Comparison of ENCODE assay signal across 15 cellular contexts in genomic region chr4:174592985-174593335, GRCh38.
DNase-seq lines count a peak whose midpoint lies in the region; ATAC-seq and TF ChIP-seq lines count a peak whose summit lies in the region.
"Had no signal": no experiment of that assay in that cellular context is flagged by ENCODE, and none has a peak within 500 bp of the region (broad histone marks: within the 10 kb centered on the region; RNA-seq: fewer than 3 reads in every experiment).

No MANE protein-coding gene starts in this region.

- H4K20me1 ChIP-seq in SK-N-SH (ENCODE audit: insufficient read depth) (no peaks in the 10 kb centered on the region), neural progenitor cell (ENCODE audit: low read depth) (no peaks in the 10 kb centered on the region)

- H3K27ac Mint-ChIP-seq in neural progenitor cell, result no peak overlapping the region
- H3K27ac Mint-ChIP-seq: activated CD4-positive, alpha-beta memory T cell treated with anti-CD3 and anti-CD28 coated beads for 36 hours had no signal

- no peaks in the 10 kb centered on the region for H3K9me3 ChIP-seq in SK-N-SH
- H3K9me3 ChIP-seq in RWPE2 (ENCODE audit: severe bottlenecking), result no peaks in the 10 kb centered on the region
- no peaks in the 10 kb centered on the region for H3K9me3 ChIP-seq in skeletal muscle tissue (ENCODE audit: control insufficient read depth in 3 of 3, low read length in 3 of 3)
- no peaks in the 10 kb centered on the region for H3K9me3 ChIP-seq in neural progenitor cell (ENCODE audit: low read depth)
- H3K9me3 ChIP-seq: body of pancreas, Peyer's patch had no signal

- no peaks in the 10 kb centered on the region for H3K27me3 Mint-ChIP-seq in neural progenitor cell (ENCODE audit: insufficient read depth, low read depth)
- H3K27me3 Mint-ChIP-seq: activated CD4-positive, alpha-beta memory T cell treated with anti-CD3 and anti-CD28 coated beads for 36 hours; natural killer cell treated with Interleukin-12 subunit alpha and Interleukin-12 subunit beta and Interleukin-15 and Interleukin-18, amount 100 ng/mL, for 72 hours had no signal

- H3K9me3 Mint-ChIP-seq in neural progenitor cell, result no peaks in the 10 kb centered on the region
- H3K9me3 Mint-ChIP-seq: activated CD4-positive, alpha-beta memory T cell treated with anti-CD3 and anti-CD28 coated beads for 36 hours; natural killer cell treated with Interleukin-12 subunit alpha and Interleukin-12 subunit beta and Interleukin-15 and Interleukin-18, amount 100 ng/mL, for 72 hours had no signal

- no peak overlapping the region for H3K9ac ChIP-seq in SK-N-SH
- H3K9ac ChIP-seq in skeletal muscle tissue (ENCODE audit: low read depth in 1 of 3, low read length in 3 of 3), result no peak overlapping the region
- no peak overlapping the region for H3K9ac ChIP-seq in neural progenitor cell

- TF ChIP-seq CTCF in SK-N-SH (IDR thresholded peaks at IDR 0.05) (no peak), RWPE2 (IDR thresholded peaks at IDR 0.05; ENCODE audit: poor library complexity, severe bottlenecking) (no peak), fibroblast of mammary gland (conservative IDR thresholded peaks at IDR 0.05; ENCODE audit: control insufficient read depth, insufficient read depth, low read depth, low read length) (no peak), neural progenitor cell (IDR thresholded peaks at IDR 0.05) (no peak)

- ATAC-seq in SK-N-SH treated with all-trans-retinoic acid at 6 μM for 48 hours (no peak), RWPE2 (ENCODE audit: low read depth) (peak; percentile 46; the same call in 1 of the 3 replicates), HG03521 (IDR thresholded peaks at IDR 0.05; ENCODE audit: unreplicated experiment) (no peak)
- ATAC-seq: body of pancreas; natural killer cell treated with Interleukin-12 subunit alpha and Interleukin-12 subunit beta and Interleukin-15 and Interleukin-18, amount 100 ng/mL, for 72 hours had no signal

- H3K4me2 ChIP-seq in SK-N-SH (no peak overlapping the region), neural progenitor cell (no peak overlapping the region)

- H3K4me1 ChIP-seq in SK-N-SH (ENCODE audit: control insufficient read depth in 1 of 2, insufficient read depth in 2 of 2, low read depth in 1 of 2, low read length in 1 of 2) (no peaks in the 10 kb centered on the region), RWPE2 (ENCODE audit: insufficient read depth, poor library complexity, severe bottlenecking) (peaks cover 10% of the 10 kb centered on the region), skeletal muscle tissue (ENCODE audit: control insufficient read depth in 3 of 3, insufficient read depth in 3 of 3, low read length in 3 of 3) (no peaks in the 10 kb centered on the region), neural progenitor cell (no peaks in the 10 kb centered on the region)
- H3K4me1 ChIP-seq: body of pancreas, Peyer's patch had no signal

- DNase-seq in SK-N-SH, result no peak
- no peak for DNase-seq in RWPE2 (ENCODE audit: low spot score)
- peak; percentile 84 for DNase-seq in fibroblast of mammary gland (ENCODE audit: low read depth)
- no peak for DNase-seq in neural progenitor cell (ENCODE audit: low spot score)
- DNase-seq in stimulated activated naive CD4-positive, alpha-beta T cell (lab: John Stamatoyannopoulos, UW), result no peak
- DNase-seq: 8988T; activated CD4-positive, alpha-beta memory T cell treated with anti-CD3 and anti-CD28 coated beads for 36 hours; hippocampal formation; Peyer's patch; stimulated activated CD4-positive, alpha-beta T cell treated with anti-CD3 and anti-CD28 coated beads, Interleukin-4, amount 100 ng/mL, for 4 hours had no signal

- no peak for TF ChIP-seq EP300 in SK-N-SH (IDR thresholded peaks at IDR 0.05; ENCODE audit: borderline replicate concordance in 1 of 2, low read depth in 1 of 2, low read length in 1 of 2)

- no peaks in the 10 kb centered on the region for H3K36me3 Mint-ChIP-seq in neural progenitor cell
- H3K36me3 Mint-ChIP-seq: activated CD4-positive, alpha-beta memory T cell treated with anti-CD3 and anti-CD28 coated beads for 36 hours had no signal

- no peaks in the 10 kb centered on the region; the same call in 1 of the 2 replicates for H3K9me2 ChIP-seq in SK-N-SH

- POLR2A ChIA-PET in SK-N-SH (lab: Yijun Ruan, JAX), result no interaction called here

- peaks cover 10% of the 10 kb centered on the region for H3K4me1 Mint-ChIP-seq in neural progenitor cell

- CTCF ChIA-PET in SK-N-SH (lab: Yijun Ruan, JAX), result no interaction called here

- H3F3A ChIP-seq in SK-N-SH (replicated peaks; ENCODE audit: insufficient read depth) (no peaks in the 10 kb centered on the region), neural progenitor cell (ENCODE audit: low read depth) (no peaks in the 10 kb centered on the region)

- no peaks in the 10 kb centered on the region for H3K36me3 ChIP-seq in SK-N-SH (replicated peaks in 1 of 2; ENCODE audit: control insufficient read depth in 1 of 2, insufficient read depth in 2 of 2, low read length in 1 of 2)
- H3K36me3 ChIP-seq in RWPE2 (ENCODE audit: low read depth), result no peaks in the 10 kb centered on the region
- no peaks in the 10 kb centered on the region for H3K36me3 ChIP-seq in skeletal muscle tissue (ENCODE audit: control insufficient read depth in 3 of 3, insufficient read depth in 3 of 3, low read length in 3 of 3)
- H3K36me3 ChIP-seq in neural progenitor cell, result no peaks in the 10 kb centered on the region
- H3K36me3 ChIP-seq: Peyer's patch had no signal

- H3K27ac ChIP-seq in SK-N-SH (ENCODE audit: low read depth in 2 of 2, low read length in 1 of 2), result no peak overlapping the region
- no peak overlapping the region for H3K27ac ChIP-seq in RWPE2 (ENCODE audit: poor library complexity, severe bottlenecking)
- peak overlapping the region; percentile 10 for H3K27ac ChIP-seq in skeletal muscle tissue (ENCODE audit: low read depth, low read length)
- no peak overlapping the region for H3K27ac ChIP-seq in neural progenitor cell
- H3K27ac ChIP-seq: body of pancreas, Peyer's patch had no signal

- no peaks in the 10 kb centered on the region for H3K79me2 ChIP-seq in SK-N-SH (ENCODE audit: insufficient read depth)
- no peaks in the 10 kb centered on the region for H3K79me2 ChIP-seq in neural progenitor cell (ENCODE audit: low read depth)

- no peak for TF ChIP-seq RAD21 in SK-N-SH (IDR thresholded peaks at IDR 0.05; ENCODE audit: low read length)

- H3K4me3 ChIP-seq in SK-N-SH (ENCODE audit: low read depth in 2 of 2, low read length in 1 of 2), result no peak overlapping the region
- H3K4me3 ChIP-seq in RWPE2 (ENCODE audit: severe bottlenecking), result no peak overlapping the region
- no peak overlapping the region for H3K4me3 ChIP-seq in fibroblast of mammary gland (ENCODE audit: control insufficient read depth, low read depth, low read length)
- H3K4me3 ChIP-seq in skeletal muscle tissue (ENCODE audit: low read length in 3 of 3), result no peak overlapping the region
- H3K4me3 ChIP-seq in neural progenitor cell, result no peak overlapping the region
- H3K4me3 ChIP-seq: body of pancreas, Peyer's patch had no signal

- H3K27me3 ChIP-seq in SK-N-SH (ENCODE audit: insufficient read depth), result no peaks in the 10 kb centered on the region
- no peaks in the 10 kb centered on the region for H3K27me3 ChIP-seq in RWPE2 (ENCODE audit: insufficient read depth, poor library complexity, severe bottlenecking)
- no peaks in the 10 kb centered on the region for H3K27me3 ChIP-seq in skeletal muscle tissue (ENCODE audit: control insufficient read depth in 3 of 3, insufficient read depth in 3 of 3, low read length in 3 of 3)
- H3K27me3 ChIP-seq in neural progenitor cell, result no peaks in the 10 kb centered on the region
- H3K27me3 ChIP-seq: body of pancreas, Peyer's patch had no signal

- 25% methylated on average over 3 of the region's 3 CpGs for WGBS in SK-N-SH (ENCODE audit: low lambda C conversion rate)

- H2AFZ ChIP-seq in SK-N-SH (ENCODE audit: low read depth) (peak overlapping the region; percentile 17; the same call in 1 of the 2 replicates), neural progenitor cell (replicated peaks) (no peak overlapping the region)

- H3K4me3 Mint-ChIP-seq in neural progenitor cell, result no peak overlapping the region
- H3K4me3 Mint-ChIP-seq: activated CD4-positive, alpha-beta memory T cell treated with anti-CD3 and anti-CD28 coated beads for 36 hours had no signal

TF ChIP-seq in SK-N-SH, 30 proteins besides CTCF, POLR2A, EP300 and RAD21 (continues in another document):
- no peak for TF ChIP-seq FOXM1 (IDR thresholded peaks at IDR 0.05; ENCODE audit: low read depth)
- no peak for TF ChIP-seq SIN3A (IDR thresholded peaks at IDR 0.05; ENCODE audit: borderline replicate concordance, low read depth, low read length)

TF ChIP-seq in SK-N-SH treated with all-trans-retinoic acid at 6 μM for 48 hours, 23 proteins besides CTCF, POLR2A, EP300 and RAD21 (continues in another document):
- TF ChIP-seq ZFP30 (CRISPR knock-in tag; IDR thresholded peaks at IDR 0.05), result no peak
- no peak for TF ChIP-seq RARB (CRISPR knock-in tag; IDR thresholded peaks at IDR 0.05)
- TF ChIP-seq TOX (CRISPR knock-in tag; IDR thresholded peaks at IDR 0.05; ENCODE audit: borderline replicate concordance), result no peak
- TF ChIP-seq BACH2 (CRISPR knock-in tag; IDR thresholded peaks at IDR 0.05; ENCODE audit: borderline replicate concordance), result no peak
- no peak for TF ChIP-seq CSDC2 (CRISPR knock-in tag; IDR thresholded peaks at IDR 0.05)
- no peak for TF ChIP-seq ESRRG (CRISPR knock-in tag; IDR thresholded peaks at IDR 0.05)
- no peak for TF ChIP-seq OSR1 (CRISPR knock-in tag; IDR thresholded peaks at IDR 0.05)
- TF ChIP-seq GLIS3 (CRISPR knock-in tag; IDR thresholded peaks at IDR 0.05), result no peak
- TF ChIP-seq, protein P1, sequence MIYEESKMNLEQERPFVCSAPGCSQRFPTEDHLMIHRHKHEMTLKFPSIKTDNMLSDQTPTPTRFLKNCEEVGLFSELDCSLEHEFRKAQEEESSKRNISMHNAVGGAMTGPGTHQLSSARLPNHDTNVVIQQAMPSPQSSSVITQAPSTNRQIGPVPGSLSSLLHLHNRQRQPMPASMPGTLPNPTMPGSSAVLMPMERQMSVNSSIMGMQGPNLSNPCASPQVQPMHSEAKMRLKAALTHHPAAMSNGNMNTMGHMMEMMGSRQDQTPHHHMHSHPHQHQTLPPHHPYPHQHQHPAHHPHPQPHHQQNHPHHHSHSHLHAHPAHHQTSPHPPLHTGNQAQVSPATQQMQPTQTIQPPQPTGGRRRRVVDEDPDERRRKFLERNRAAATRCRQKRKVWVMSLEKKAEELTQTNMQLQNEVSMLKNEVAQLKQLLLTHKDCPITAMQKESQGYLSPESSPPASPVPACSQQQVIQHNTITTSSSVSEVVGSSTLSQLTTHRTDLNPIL (CRISPR knock-in tag; IDR thresholded peaks at IDR 0.05; ENCODE audit: low read depth), result no peak
